9 cellular contexts compared by ENCODE assay signal in genomic region chr12:128969480-128970055, GRCh38.
DNase-seq lines count a peak whose midpoint lies in the region; ATAC-seq, FAIRE-seq and TF ChIP-seq lines count a peak whose summit lies in the region.
"Had no signal": no experiment of that assay in that cellular context is flagged by ENCODE, and none has a peak within 500 bp of the region (broad histone marks: within the 10 kb centered on the region; RNA-seq: fewer than 3 reads in every experiment).

No MANE protein-coding gene starts in this region.

- TF ChIP-seq CTCF in A549 (IDR thresholded peaks at IDR 0.05): peak; percentile 21; the same call in 1 of the 3 replicates

- no peak overlapping the region for H3K4me2 ChIP-seq in A549

- no peaks in the 10 kb centered on the region for H3K9me3 Mint-ChIP-seq in activated T-helper 1 cell treated with anti-CD3 and anti-CD28 coated beads, Interleukin-12 subunit alpha, Interleukin-12 subunit beta, Interleukin-2, Interleukin-4 antibody, amounts not matched to agents 30 ng/mL and 10 ng/mL and 1 ng/mL, durations not matched to agents 14 hours and 24 hours and 36 hours

- 15% methylated on average over 7 of the region's 18 CpGs for WGBS in A549 (ENCODE audit: missing lambda C conversion rate)

- intact Hi-C loops in activated T-helper 1 cell treated with anti-CD3 and anti-CD28 coated beads, Interleukin-12 subunit alpha, Interleukin-12 subunit beta, Interleukin-2, Interleukin-4 antibody, amounts not matched to agents 30 ng/mL and 10 ng/mL and 1 ng/mL, durations not matched to agents 14 hours and 24 hours and 36 hours (cut with micrococcal nuclease): loop anchor here (2.0 kb wide), 1 partner anchor 941 kb away; no protein-coding TSS in a partner anchor

- no peaks in the 10 kb centered on the region for H3K36me3 Mint-ChIP-seq in activated T-helper 1 cell treated with anti-CD3 and anti-CD28 coated beads, Interleukin-12 subunit alpha, Interleukin-12 subunit beta, Interleukin-2, Interleukin-4 antibody, amounts not matched to agents 30 ng/mL and 10 ng/mL and 1 ng/mL, durations not matched to agents 14 hours and 24 hours and 36 hours (ENCODE audit: low read depth)

- peak; percentile 10 to 47 for DNase-seq in A549 (ENCODE audit: low read depth in 1 of 2, low spot score in 1 of 2)
- peak; percentile 65 for DNase-seq in GM12892 (ENCODE audit: insufficient read length)
- DNase-seq in NCI-H1930 (lab: John Stamatoyannopoulos, UW): peak; percentile 28 to 43
- no peak for DNase-seq in activated T-helper 1 cell treated with anti-CD3 and anti-CD28 coated beads, Interleukin-12 subunit alpha, Interleukin-12 subunit beta, Interleukin-2, Interleukin-4 antibody, amounts not matched to agents 30 ng/mL and 10 ng/mL and 1 ng/mL, durations not matched to agents 14 hours and 24 hours and 36 hours (ENCODE audit: low spot score)
- peak; percentile 62 for DNase-seq in left lobe of liver (ENCODE audit: low spot score)
- no peak for DNase-seq in NK-92 (lab: John Stamatoyannopoulos, UW; ENCODE audit: unreplicated experiment)
- no peak for DNase-seq in T-helper 9 cell

- ATAC-seq in A549 (peak; percentile 94 to 96), HG02938 (IDR thresholded peaks at IDR 0.05; ENCODE audit: unreplicated experiment) (peak; percentile 83), left lobe of liver (peak; percentile 77)

- H3K9me3 ChIP-seq in A549: no peaks in the 10 kb centered on the region

- peaks cover 10% of the 10 kb centered on the region for H3K27me3 Mint-ChIP-seq in activated T-helper 1 cell treated with anti-CD3 and anti-CD28 coated beads, Interleukin-12 subunit alpha, Interleukin-12 subunit beta, Interleukin-2, Interleukin-4 antibody, amounts not matched to agents 30 ng/mL and 10 ng/mL and 1 ng/mL, durations not matched to agents 14 hours and 24 hours and 36 hours (ENCODE audit: insufficient read depth)

- FAIRE-seq in A549 (lab: Jason Lieb, UNC) (no peak), GM12892 (lab: Jason Lieb, UNC) (no peak)

- TF ChIP-seq POLR2A in A549 (IDR thresholded peaks at IDR 0.05; ENCODE audit: low read length) (no peak), GM12892 (IDR thresholded peaks at IDR 0.05; ENCODE audit: low read depth, low read length) (no peak)

- no peak overlapping the region for H3K4me3 ChIP-seq in A549

- POLR2A ChIA-PET in A549 (lab: Yijun Ruan, JAX): no interaction called here

- H3K4me3 Mint-ChIP-seq in activated T-helper 1 cell treated with anti-CD3 and anti-CD28 coated beads, Interleukin-12 subunit alpha, Interleukin-12 subunit beta, Interleukin-2, Interleukin-4 antibody, amounts not matched to agents 30 ng/mL and 10 ng/mL and 1 ng/mL, durations not matched to agents 14 hours and 24 hours and 36 hours: peak overlapping the region; percentile 22

- H3K4me1 Mint-ChIP-seq in activated T-helper 1 cell treated with anti-CD3 and anti-CD28 coated beads, Interleukin-12 subunit alpha, Interleukin-12 subunit beta, Interleukin-2, Interleukin-4 antibody, amounts not matched to agents 30 ng/mL and 10 ng/mL and 1 ng/mL, durations not matched to agents 14 hours and 24 hours and 36 hours (ENCODE audit: low read depth): peaks cover 12% of the 10 kb centered on the region

- H3K27ac Mint-ChIP-seq in activated T-helper 1 cell treated with anti-CD3 and anti-CD28 coated beads, Interleukin-12 subunit alpha, Interleukin-12 subunit beta, Interleukin-2, Interleukin-4 antibody, amounts not matched to agents 30 ng/mL and 10 ng/mL and 1 ng/mL, durations not matched to agents 14 hours and 24 hours and 36 hours: no peak overlapping the region

- no peak overlapping the region for H3K27ac ChIP-seq in A549
- H3K27ac ChIP-seq: epithelial cell of prostate had no signal

- TF ChIP-seq EP300 in A549 (IDR thresholded peaks at IDR 0.05): no peak

- TF ChIP-seq RAD21 in A549 (conservative IDR thresholded peaks at IDR 0.05 in 1 of 2, IDR thresholded peaks at IDR 0.05 in 1 of 2): peak; percentile 53 to 74

- CTCF ChIA-PET in A549 (lab: Yijun Ruan, JAX): interaction anchor here (0.6 to 1.8 kb wide), 8 partner anchors 11 to 1045 kb away, joined by 3 to 6 read pairs (median 4); no protein-coding TSS in a partner anchor

- H3K4me1 ChIP-seq in A549: no peaks in the 10 kb centered on the region

TF ChIP-seq in A549, 52 proteins besides CTCF, POLR2A, EP300 and RAD21:
- TF ChIP-seq ATOH8 (CRISPR knock-in tag; IDR thresholded peaks at IDR 0.05; ENCODE audit: low read depth) (no peak), SMC3 (IDR thresholded peaks at IDR 0.05) (peak; percentile 36; the same call in 2 of the 3 replicates)

Comparison
In these comparisons a context has a peak if more than half of its experiments do, and no peak if none do; other contexts are left out.
1. DNase-seq: peak in A549 (2 of 2), GM12892 (single experiment), NCI-H1930 (2 of 2) and left lobe of liver (single experiment); none in activated T-helper 1 cell treated with anti-CD3 and anti-CD28 coated beads, Interleukin-12 subunit alpha, Interleukin-12 subunit beta, Interleukin-2, Interleukin-4 antibody, amounts not matched to agents 30 ng/mL and 10 ng/mL and 1 ng/mL, durations not matched to agents 14 hours and 24 hours and 36 hours (single experiment), NK-92 (single experiment) and T-helper 9 cell (single experiment).
2. Peak in every context shown above with its lines, with median percentiles within 50 percentile points of each other: ATAC-seq.